ENCODE assay signal across 26 cellular contexts in genomic region chr6:38591451-38591850, GRCh38.
"Had no signal": no experiment of that assay in that cellular context is flagged by ENCODE, and none has a peak within 500 bp of the region (broad histone marks: within the 10 kb centered on the region; RNA-seq: fewer than 3 reads in every experiment).

No MANE protein-coding gene starts in this region.

- H3K27ac ChIP-seq: HL-60, PC-9, Peyer's patch, SJCRH30 had no signal

- DNase-seq: KBM-7, NCI-H1092, NCI-H1105 treated with DMSO at 0.1 percent for 48 hours, NCI-H1417 treated with DMSO at 0.1 percent for 48 hours, NCI-H146, NCI-H1694 treated with DMSO at 0.1 percent for 48 hours, NCI-H1930, NCI-H2081, NCI-H2171, NCI-H226, NCI-H446, NCI-H510A, NCI-H524 treated with DMSO at 0.1 percent for 48 hours, NCI-H69, NCI-H774, OCI-M1, PC-9, Peyer's patch, SHP77 treated with DMSO at 0.1 percent for 48 hours, SJCRH30, T-helper 1 cell had no signal

- H3K27ac Mint-ChIP-seq: IgD-negative memory B cell had no signal

- H3K9me3 Mint-ChIP-seq: IgD-negative memory B cell had no signal

- H3K4me3 Mint-ChIP-seq: IgD-negative memory B cell had no signal

- H3K4me1 ChIP-seq: Peyer's patch, SJCRH30 had no signal

- ATAC-seq: Right ventricle myocardium inferior, SK-N-SH treated with all-trans-retinoic acid at 6 μM for 48 hours had no signal

- H3K36me3 ChIP-seq: SJCRH30 had no signal

- H3K27me3 Mint-ChIP-seq: IgD-negative memory B cell had no signal

- H2AFZ ChIP-seq: PC-9 had no signal

- FAIRE-seq: HTR-8/SVneo had no signal

- H3K27me3 ChIP-seq: Peyer's patch, SJCRH30 had no signal

- H3K4me2 ChIP-seq: PC-9 had no signal

- H3K9me3 ChIP-seq: Peyer's patch, SJCRH30 had no signal

- H3K4me3 ChIP-seq: PC-9, Peyer's patch, SJCRH30 had no signal
